Comparison of ENCODE assay signal across 15 cellular contexts in genomic region chr17:76643553-76644148, GRCh38. TPM values are rescaled to one million over a fixed set of nuclear protein-coding genes. Genes with fewer than 3 reads are reported as not detected.
DNase-seq lines count a peak whose midpoint lies in the region; ATAC-seq, FAIRE-seq and TF ChIP-seq lines count a peak whose summit lies in the region.
"Had no signal": no experiment of that assay in that cellular context is flagged by ENCODE, and none has a peak within 500 bp of the region (broad histone marks: within the 10 kb centered on the region; RNA-seq: fewer than 3 reads in every experiment).

Gene ST6GALNAC1, minus strand, starts transcription at chr17:76643757. Its CDS starts 119 bp downstream, at chr17:76643638.

- H3K27me3 Mint-ChIP-seq in CD4-positive, CD25-positive, alpha-beta regulatory T cell: peaks cover 24% of the 10 kb centered on the region

- H3K4me3 ChIP-seq in CD4-positive, CD25-positive, alpha-beta regulatory T cell (ENCODE audit: low read depth, low read length): no peak within 1 kb of the TSS
- H3K4me3 ChIP-seq in bronchial epithelial cell (ENCODE audit: low read depth, low read length): peak within 1 kb of the TSS; percentile 24
- H3K4me3 ChIP-seq in mucosa of descending colon: peak within 1 kb of the TSS; percentile 31
- H3K4me3 ChIP-seq in mesendoderm (ENCODE audit: low read length): no peak within 1 kb of the TSS
- no peak within 1 kb of the TSS for H3K4me3 ChIP-seq in thyroid gland (replicated peaks in 1 of 3)
- H3K4me3 ChIP-seq in WERI-Rb-1 (ENCODE audit: low read depth, low read length): no peak within 1 kb of the TSS

- no peak within 1 kb of the TSS for H3K56ac ChIP-seq in mesendoderm (ENCODE audit: low read length)

- no peaks in the 10 kb centered on the region for H3K79me1 ChIP-seq in mesendoderm (ENCODE audit: low read length)

- peaks cover 0 to 7% (median 2%) of the 10 kb centered on the region in 7 donors for H3K9me3 Mint-ChIP-seq in CD4-positive, CD25-positive, alpha-beta regulatory T cell
- H3K9me3 Mint-ChIP-seq: endodermal cell had no signal

- FAIRE-seq in bronchial epithelial cell (lab: Jason Lieb, UNC): no peak
- FAIRE-seq: GM12892, H54 had no signal

- H3K4me1 ChIP-seq in CD4-positive, CD25-positive, alpha-beta regulatory T cell (ENCODE audit: control insufficient read depth, insufficient read depth, low read length, poor library complexity, severe bottlenecking): peaks cover 9% of the 10 kb centered on the region
- H3K4me1 ChIP-seq in mucosa of descending colon (ENCODE audit: low read depth) (peaks cover 19% of the 10 kb centered on the region), mesendoderm (ENCODE audit: control insufficient read depth, low read depth, low read length) (no peaks in the 10 kb centered on the region), thyroid gland (peaks cover 9 to 15% of the 10 kb centered on the region in 2 donors)

- no CpG with 5 or more reads among the region's 7 CpGs for WGBS in mesendoderm (ENCODE audit: extremely low coverage, insufficient coverage, low lambda C conversion rate)
- 80 to 81% methylated on average over 7 of the region's 7 CpGs for WGBS in thyroid gland, 2 donors

- no peaks in the 10 kb centered on the region for H3K79me2 ChIP-seq in mesendoderm (ENCODE audit: control insufficient read depth, insufficient read depth, low read length)

- no peak for TF ChIP-seq POLR2A in thyroid gland (IDR thresholded peaks at IDR 0.05)

- peak within 1 kb of the TSS in 2 of 4 donors; percentile 19 to 80 for H3K4me3 Mint-ChIP-seq in CD4-positive, CD25-positive, alpha-beta regulatory T cell
- H3K4me3 Mint-ChIP-seq: endodermal cell had no signal

- H2BK15ac ChIP-seq in mesendoderm (replicated peaks; ENCODE audit: low read depth): no peak within 1 kb of the TSS

- H3K27ac Mint-ChIP-seq in CD4-positive, CD25-positive, alpha-beta regulatory T cell: peak within 1 kb of the TSS in 1 of 3 donors; percentile 44
- H3K27ac Mint-ChIP-seq: endodermal cell had no signal

- H3K23ac ChIP-seq in mesendoderm (ENCODE audit: low read length): no peak within 1 kb of the TSS

- DNase-seq in CD4-positive, CD25-positive, alpha-beta regulatory T cell: peak in 2 of 3 donors; percentile 3 to 74
- DNase-seq in RPMI8226 (peak; percentile 30), bronchial epithelial cell (ENCODE audit: low read depth) (peak; percentile 87), mucosa of descending colon (peak; percentile 71 to 90 (median 82)), mesendoderm (no peak), thyroid gland (no peak), WERI-Rb-1 (no peak)
- DNase-seq: AML-193, endodermal cell, midbrain, NCI-H524 had no signal

- intact Hi-C loops in mucosa of descending colon (cut with DNase I, micrococcal nuclease) (no loop called here), thyroid gland (cut with DNase I) (no loop called here)

- no peaks in the 10 kb centered on the region for H3K36me3 ChIP-seq in CD4-positive, CD25-positive, alpha-beta regulatory T cell (ENCODE audit: control insufficient read depth, insufficient read depth, low read length)
- H3K36me3 ChIP-seq in bronchial epithelial cell (ENCODE audit: control insufficient read depth, insufficient read depth, low read length): no peaks in the 10 kb centered on the region
- no peaks in the 10 kb centered on the region for H3K36me3 ChIP-seq in mucosa of descending colon (ENCODE audit: low read depth)
- H3K36me3 ChIP-seq in mesendoderm (ENCODE audit: control insufficient read depth, insufficient read depth, low read length): no peaks in the 10 kb centered on the region
- H3K36me3 ChIP-seq in thyroid gland: no peaks in the 10 kb centered on the region
- H3K36me3 ChIP-seq in WERI-Rb-1: no peaks in the 10 kb centered on the region

- H3K27me3 ChIP-seq in CD4-positive, CD25-positive, alpha-beta regulatory T cell (ENCODE audit: control insufficient read depth, insufficient read depth, low read length): peaks cover 9% of the 10 kb centered on the region
- H3K27me3 ChIP-seq in bronchial epithelial cell (ENCODE audit: control insufficient read depth, insufficient read depth, low read length) (no peaks in the 10 kb centered on the region), mesendoderm (ENCODE audit: insufficient read depth, low read length, poor library complexity) (no peaks in the 10 kb centered on the region), thyroid gland (no peaks in the 10 kb centered on the region), WERI-Rb-1 (ENCODE audit: insufficient read depth, low read depth, severe bottlenecking) (no peaks in the 10 kb centered on the region)

- peaks cover 4% of the 10 kb centered on the region for H3K36me3 Mint-ChIP-seq in CD4-positive, CD25-positive, alpha-beta regulatory T cell

- peaks cover 10 to 15% of the 10 kb centered on the region in 2 experiments for H3K9me3 ChIP-seq in CD4-positive, CD25-positive, alpha-beta regulatory T cell (ENCODE audit: control insufficient read depth in 2 of 2, low read length in 2 of 2)
- no peaks in the 10 kb centered on the region for H3K9me3 ChIP-seq in mucosa of descending colon
- no peaks in the 10 kb centered on the region for H3K9me3 ChIP-seq in thyroid gland
- H3K9me3 ChIP-seq in WERI-Rb-1 (ENCODE audit: severe bottlenecking): peaks cover 11% of the 10 kb centered on the region

- H4K8ac ChIP-seq in mesendoderm (ENCODE audit: low read depth, low read length): no peak within 1 kb of the TSS

- H2BK5ac ChIP-seq in mesendoderm (ENCODE audit: low read length): no peak within 1 kb of the TSS

- H3K27ac ChIP-seq in CD4-positive, CD25-positive, alpha-beta regulatory T cell (ENCODE audit: insufficient read depth, low read length, poor library complexity, severe bottlenecking): no peak within 1 kb of the TSS
- H3K27ac ChIP-seq in mesendoderm (ENCODE audit: low read depth, low read length) (no peak within 1 kb of the TSS), thyroid gland (no peak within 1 kb of the TSS), WERI-Rb-1 (no peak within 1 kb of the TSS)

- H3K4me2 ChIP-seq in mesendoderm (ENCODE audit: low read length): no peak within 1 kb of the TSS

- H3K18ac ChIP-seq in mesendoderm (ENCODE audit: low read length): no peak within 1 kb of the TSS

- H3K4ac ChIP-seq in mesendoderm (ENCODE audit: low read depth, low read length): no peak within 1 kb of the TSS

- H3K4me1 Mint-ChIP-seq in CD4-positive, CD25-positive, alpha-beta regulatory T cell: peaks cover 11 to 21% (median 12%) of the 10 kb centered on the region in 4 donors

- H2BK120ac ChIP-seq in mesendoderm (ENCODE audit: low read depth, low read length): no peak within 1 kb of the TSS

- no peak within 1 kb of the TSS for H2AK5ac ChIP-seq in mesendoderm (ENCODE audit: low read length)

- H4K5ac ChIP-seq in mesendoderm (ENCODE audit: low read length): no peak within 1 kb of the TSS

- ATAC-seq in CD4-positive, CD25-positive, alpha-beta regulatory T cell (ENCODE audit: low read depth in 2 of 2): peak; percentile 53 to 73
- ATAC-seq in mucosa of descending colon (peak; percentile 83), GM18519 (IDR thresholded peaks at IDR 0.05; ENCODE audit: low FRiP score, unreplicated experiment) (no peak)

- TF ChIP-seq CTCF in bronchial epithelial cell (IDR thresholded peaks at IDR 0.05; ENCODE audit: insufficient read depth, low read length, severe bottlenecking) (no peak), mucosa of descending colon (IDR thresholded peaks at IDR 0.05) (no peak), thyroid gland (IDR thresholded peaks at IDR 0.05) (no peak), WERI-Rb-1 (IDR thresholded peaks at IDR 0.05; ENCODE audit: low read depth, low read length) (no peak)

- no peak within 1 kb of the TSS for H3K9ac ChIP-seq in mesendoderm (ENCODE audit: low read length)

RNA-seq across cellular contexts. Expression of gene ST6GALNAC1, which starts in this region (rescaled TPM):
- total RNA-seq in CD4-positive, CD25-positive, alpha-beta regulatory T cell: 8.5 TPM
- 1 to 10 TPM in 3 of 4 donors, under 1 TPM in 1; 0.33 to 3.7 (median 1.9) TPM for polyA plus RNA-seq in CD4-positive, CD25-positive, alpha-beta regulatory T cell
- total RNA-seq in bronchial epithelial cell (5.0 and 10.8 TPM in 2 replicates), mucosa of descending colon (100 to 1,000 TPM in 2 of 3 donors, 10 to 100 TPM in 1; 90.2 to 363 (median 336) TPM), thyroid gland (1 to 10 TPM in 2 of 4 donors, under 1 TPM in 2; 0.29 to 7.0 (median 1.1) TPM)
- polyA plus RNA-seq in mesendoderm (2013, experiment 1 of 2): not detected
- not detected for polyA plus RNA-seq in mesendoderm (2013, experiment 2 of 2)
- total RNA-seq: endodermal cell, HT1080 had no signal

Comparison
In these comparisons a context has a peak if more than half of its experiments do, and no peak if none do; other contexts are left out.
1. DNase-seq: peak in CD4-positive, CD25-positive, alpha-beta regulatory T cell (2 of 3), RPMI8226 (single experiment), bronchial epithelial cell (single experiment) and mucosa of descending colon (3 of 3); none in mesendoderm (single experiment), thyroid gland (0 of 2) and WERI-Rb-1 (single experiment).
2. H3K4me3 ChIP-seq: peak in bronchial epithelial cell (single experiment) and mucosa of descending colon (single experiment); none in CD4-positive, CD25-positive, alpha-beta regulatory T cell (single experiment), mesendoderm (single experiment), thyroid gland (0 of 3) and WERI-Rb-1 (single experiment).